8 cellular contexts compared by ENCODE assay signal in genomic region chr19:12789098-12789903, GRCh38. TPM values are rescaled to one million over a fixed set of nuclear protein-coding genes. Genes with fewer than 3 reads are reported as not detected.
DNase-seq lines count a peak whose midpoint lies in the region; FAIRE-seq and TF ChIP-seq lines count a peak whose summit lies in the region.

No MANE protein-coding gene starts in this region.

- H3F3A ChIP-seq in MM.1S (ENCODE audit: insufficient read depth, low read length): peaks cover 48% of the 10 kb centered on the region

- peak overlapping the region; percentile 47 for H2AFZ ChIP-seq in MM.1S (ENCODE audit: low read length)

- no peak for FAIRE-seq in frontal cortex (lab: Jason Lieb, UNC)

- 4 to 8% methylated on average over 21 to 29 of the region's 46 CpGs for WGBS in mesodermal cell (ENCODE audit: insufficient coverage in 2 of 2), 2 experiments
- WGBS in urinary bladder: under 1% methylated on average over 46 of the region's 46 CpGs

- H3K27ac ChIP-seq in MM.1S (ENCODE audit: low read length) (peak overlapping the region; percentile 97), mesodermal cell (ENCODE audit: low read depth, low read length, severe bottlenecking) (peak overlapping the region; percentile 84), urinary bladder (ENCODE audit: low read depth) (peak overlapping the region; percentile 90)

- H3K4me1 ChIP-seq in MM.1S (ENCODE audit: low read length) (peaks cover 26% of the 10 kb centered on the region), mesodermal cell (ENCODE audit: control insufficient read depth, insufficient read depth, low read length, poor library complexity, severe bottlenecking) (peaks cover 40% of the 10 kb centered on the region), urinary bladder (ENCODE audit: insufficient read depth) (no peaks in the 10 kb centered on the region)

- no peaks in the 10 kb centered on the region for H4K20me1 ChIP-seq in MM.1S (ENCODE audit: insufficient read depth, low read length)

- DNase-seq in NCI-H2196 (lab: John Stamatoyannopoulos, UW; ENCODE audit: unreplicated experiment) (peak; percentile 61), NCI-H2196 treated with DMSO at 0.1 percent for 48 hours (lab: John Stamatoyannopoulos, UW; ENCODE audit: unreplicated experiment) (no peak), MM.1S (peak; percentile 37), cerebellar cortex (ENCODE audit: low spot score) (peak; percentile 50), frontal cortex (ENCODE audit: low spot score in 2 of 2) (no peak), NCI-H446 (lab: John Stamatoyannopoulos, UW) (no peak)

- TF ChIP-seq CTCF in MM.1S (IDR thresholded peaks at IDR 0.05; ENCODE audit: low read length): no peak

- H3K36me3 ChIP-seq in MM.1S (replicated peaks; ENCODE audit: insufficient read depth, low read length): no peaks in the 10 kb centered on the region
- H3K36me3 ChIP-seq in mesodermal cell (ENCODE audit: control insufficient read depth, insufficient read depth, low read length): no peaks in the 10 kb centered on the region
- H3K36me3 ChIP-seq in urinary bladder (ENCODE audit: insufficient read depth): no peaks in the 10 kb centered on the region

- peak overlapping the region; percentile 93 for H3K4me3 ChIP-seq in MM.1S (ENCODE audit: low read length)
- peak overlapping the region; percentile 78 for H3K4me3 ChIP-seq in mesodermal cell (ENCODE audit: extremely low read depth, insufficient read depth, low read length, poor library complexity, severe bottlenecking)
- peak overlapping the region; percentile 41 for H3K4me3 ChIP-seq in urinary bladder (ENCODE audit: low read depth, low read length)

- H3K9me3 ChIP-seq in MM.1S (replicated peaks; ENCODE audit: insufficient read depth, low read length) (no peaks in the 10 kb centered on the region), mesodermal cell (ENCODE audit: control insufficient read depth, low read length) (no peaks in the 10 kb centered on the region)

- peak overlapping the region; percentile 94 for H3K9ac ChIP-seq in MM.1S (ENCODE audit: low read length)

- peaks cover 15% of the 10 kb centered on the region for H3K79me2 ChIP-seq in MM.1S (ENCODE audit: low read length)

- no peaks in the 10 kb centered on the region for H3K9me2 ChIP-seq in MM.1S (replicated peaks; ENCODE audit: insufficient read depth, low read length)

- H3K27me3 ChIP-seq in MM.1S (replicated peaks; ENCODE audit: insufficient read depth, low read length): no peaks in the 10 kb centered on the region

- H3K4me2 ChIP-seq in MM.1S (ENCODE audit: low read depth, low read length): peak overlapping the region; percentile 99

RNA-seq across cellular contexts. Expression of gene JUNB, which starts 2.0 kb away (rescaled TPM):
- 45.4 TPM for polyA plus RNA-seq in mesodermal cell (2013, experiment 1 of 2)
- polyA plus RNA-seq in mesodermal cell (2013, experiment 2 of 2): 29.8 TPM
- total RNA-seq in urinary bladder (107 TPM), frontal cortex (16.3 TPM)
- polyA plus RNA-seq in urinary bladder: 545 TPM

RNA-seq across cellular contexts. Expression of gene PRDX2, which starts 12.3 kb away (rescaled TPM):
- 265 TPM for polyA plus RNA-seq in mesodermal cell (2013, experiment 1 of 2)
- polyA plus RNA-seq in mesodermal cell (2013, experiment 2 of 2): 218 TPM
- total RNA-seq in urinary bladder: 74.2 TPM
- polyA plus RNA-seq in urinary bladder: 245 TPM
- 208 TPM for total RNA-seq in frontal cortex

RNA-seq across cellular contexts. Expression of gene THSD8, which starts 12.6 kb away (rescaled TPM):
- polyA plus RNA-seq in mesodermal cell (2013, experiment 1 of 2): 10.8 TPM
- polyA plus RNA-seq in mesodermal cell (2013, experiment 2 of 2): 12.0 TPM
- total RNA-seq in urinary bladder: not detected
- polyA plus RNA-seq in urinary bladder: not detected
- 0.82 TPM for total RNA-seq in frontal cortex

RNA-seq across cellular contexts. Expression of gene HOOK2, which starts 13.9 kb away (rescaled TPM):
- polyA plus RNA-seq in mesodermal cell (2013, experiment 1 of 2): 28.7 TPM
- polyA plus RNA-seq in mesodermal cell (2013, experiment 2 of 2): 27.5 TPM
- total RNA-seq in urinary bladder (30.2 TPM), frontal cortex (14.3 TPM)
- polyA plus RNA-seq in urinary bladder: 28.4 TPM

RNA-seq across cellular contexts. Expression of gene RNASEH2A, which starts 17.1 kb away (rescaled TPM):
- polyA plus RNA-seq in mesodermal cell (2013, experiment 1 of 2): 38.9 TPM
- 30.3 TPM for polyA plus RNA-seq in mesodermal cell (2013, experiment 2 of 2)
- total RNA-seq in urinary bladder (9.5 TPM), frontal cortex (15.9 TPM)
- polyA plus RNA-seq in urinary bladder: 12.8 TPM

Comparison
In these comparisons a context has a peak if more than half of its experiments do, and no peak if none do; other contexts are left out.
1. DNase-seq: peak in NCI-H2196 (single experiment), MM.1S (single experiment) and cerebellar cortex (single experiment); none in NCI-H2196 treated with DMSO at 0.1 percent for 48 hours (single experiment), frontal cortex (0 of 2) and NCI-H446 (0 of 2).
2. H3K4me3 ChIP-seq: peak in every context shown above with its lines; median percentile 93 in MM.1S; 78 in mesodermal cell; 41 in urinary bladder.
3. Peak in every context shown above with its lines, with median percentiles within 50 percentile points of each other: H3K27ac ChIP-seq.